Comparison of ENCODE assay signal across 1 cellular context in the genomic region with DNA sequence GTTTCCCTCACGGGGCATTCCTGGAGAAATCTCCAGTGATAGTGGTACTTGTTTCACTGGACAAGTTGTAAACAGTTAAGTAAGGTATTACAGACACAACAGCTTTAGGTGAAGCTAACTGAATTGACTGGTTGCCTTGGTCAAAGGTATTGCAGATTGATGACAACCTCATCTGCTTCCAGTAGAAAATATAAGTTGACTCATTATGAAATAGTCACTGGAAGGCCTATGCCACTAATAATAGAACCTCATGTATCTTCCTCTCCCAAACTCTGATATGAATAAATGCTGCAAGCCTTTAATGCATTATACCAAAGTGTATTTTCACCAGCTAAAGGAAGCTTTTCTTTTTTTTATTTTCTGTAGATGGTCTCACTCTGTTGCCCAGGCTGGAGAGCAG.
TF ChIP-seq lines count a peak whose summit lies in the region.

No MANE protein-coding gene starts in this region.

TF ChIP-seq in HCT116, 20 proteins besides CTCF, POLR2A, EP300 and RAD21 (continued from another document):
- TF ChIP-seq, protein P1, sequence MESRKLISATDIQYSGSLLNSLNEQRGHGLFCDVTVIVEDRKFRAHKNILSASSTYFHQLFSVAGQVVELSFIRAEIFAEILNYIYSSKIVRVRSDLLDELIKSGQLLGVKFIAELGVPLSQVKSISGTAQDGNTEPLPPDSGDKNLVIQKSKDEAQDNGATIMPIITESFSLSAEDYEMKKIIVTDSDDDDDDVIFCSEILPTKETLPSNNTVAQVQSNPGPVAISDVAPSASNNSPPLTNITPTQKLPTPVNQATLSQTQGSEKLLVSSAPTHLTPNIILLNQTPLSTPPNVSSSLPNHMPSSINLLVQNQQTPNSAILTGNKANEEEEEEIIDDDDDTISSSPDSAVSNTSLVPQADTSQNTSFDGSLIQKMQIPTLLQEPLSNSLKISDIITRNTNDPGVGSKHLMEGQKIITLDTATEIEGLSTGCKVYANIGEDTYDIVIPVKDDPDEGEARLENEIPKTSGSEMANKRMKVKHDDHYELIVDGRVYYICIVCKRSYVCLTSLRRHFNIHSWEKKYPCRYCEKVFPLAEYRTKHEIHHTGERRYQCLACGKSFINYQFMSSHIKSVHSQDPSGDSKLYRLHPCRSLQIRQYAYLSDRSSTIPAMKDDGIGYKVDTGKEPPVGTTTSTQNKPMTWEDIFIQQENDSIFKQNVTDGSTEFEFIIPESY (IDR thresholded peaks at IDR 0.05; ENCODE audit: extremely low read depth, insufficient replicate concordance, low read length), result no peak
- TF ChIP-seq ZFX (IDR thresholded peaks at IDR 0.05) (no peak), JUND (IDR thresholded peaks at IDR 0.05) (no peak), SP1 (IDR thresholded peaks at IDR 0.05; ENCODE audit: low read depth) (no peak)
